Comparison of ENCODE assay signal across 25 cellular contexts in genomic region chr1:112767646-112768045, GRCh38. TPM values are rescaled to one million over a fixed set of nuclear protein-coding genes. Genes with fewer than 3 reads are reported as not detected.
"Had no signal": no experiment of that assay in that cellular context is flagged by ENCODE, and none has a peak within 500 bp of the region (broad histone marks: within the 10 kb centered on the region; RNA-seq: fewer than 3 reads in every experiment).

No MANE protein-coding gene starts in this region.

- ATAC-seq: left ventricle myocardium superior; lower lobe of right lung; mucosa of descending colon; natural killer cell treated with Interleukin-12 subunit alpha and Interleukin-12 subunit beta and Interleukin-15 and Interleukin-18, amount 100 ng/mL, for 72 hours; stimulated activated effector memory CD8-positive, alpha-beta T cell treated with anti-CD3 and anti-CD28 coated beads, Interleukin-12 subunit alpha, Interleukin-12 subunit beta, amount 100 ng/mL, for 72 hours had no signal

- H3K4me1 ChIP-seq: parathyroid adenoma, right atrium auricular region, sigmoid colon had no signal

- H2AFZ ChIP-seq: parathyroid adenoma had no signal

- H3K27ac ChIP-seq: coronary artery, esophagus squamous epithelium, lower lobe of right lung, neutrophil, parathyroid adenoma, right atrium auricular region, sigmoid colon, stomach, thyroid gland had no signal

- DNase-seq: dermis blood vessel endothelial cell; effector memory CD4-positive, alpha-beta T cell; esophagus squamous epithelium; hypothalamus; immature natural killer cell; islet precursor cell; kidney glomerular epithelial cell; left ventricle myocardium superior; lower lobe of right lung; mucosa of descending colon; naive B cell; sigmoid colon; stimulated activated CD4-positive, alpha-beta T cell treated with anti-CD3 and anti-CD28 coated beads, Interleukin-2, amount 100 ng/mL, for 24 hours; stimulated activated CD4-positive, alpha-beta T cell treated with anti-CD3 and anti-CD28 coated beads, Interleukin-4, amount 100 ng/mL, for 24 hours; stimulated activated naive CD4-positive, alpha-beta T cell treated with Interleukin-2 at 50 U/mL for 16 hours; stomach; thyroid gland had no signal

- FAIRE-seq: endothelial cell of umbilical vein, frontal cortex had no signal

- H3K4me3 ChIP-seq: coronary artery, esophagus squamous epithelium, lower lobe of right lung, mucosa of descending colon, right atrium auricular region, sigmoid colon, stomach, thyroid gland had no signal

- H3K9ac ChIP-seq: parathyroid adenoma had no signal

- H3K79me2 ChIP-seq: parathyroid adenoma had no signal

- H3K27me3 ChIP-seq: esophagus squamous epithelium, right atrium auricular region, thyroid gland had no signal

- H3K9me3 ChIP-seq: esophagus squamous epithelium, lower lobe of right lung, mucosa of descending colon, neutrophil, right atrium auricular region, sigmoid colon, stomach, thyroid gland had no signal

- H3K36me3 ChIP-seq: esophagus squamous epithelium, lower lobe of right lung, neutrophil, right atrium auricular region, sigmoid colon, stomach, thyroid gland had no signal

RNA-seq across cellular contexts. Expression of gene PPM1J, which starts 52.5 kb away (rescaled TPM):
- total RNA-seq: natural killer cell treated with Interleukin-12 subunit alpha and Interleukin-12 subunit beta and Interleukin-15 and Interleukin-18, amount 100 ng/mL, for 72 hours had no signal
